14 cellular contexts compared by ENCODE assay signal in genomic region chr9:127661342-127661741, GRCh38. TPM values are rescaled to one million over a fixed set of nuclear protein-coding genes. Genes with fewer than 3 reads are reported as not detected.
DNase-seq lines count a peak whose midpoint lies in the region; TF ChIP-seq lines count a peak whose summit lies in the region.
"Had no signal": no experiment of that assay in that cellular context is flagged by ENCODE, and none has a peak within 500 bp of the region (broad histone marks: within the 10 kb centered on the region; RNA-seq: fewer than 3 reads in every experiment).

No MANE protein-coding gene starts in this region.

- CTCF ChIA-PET in activated CD4-positive, alpha-beta memory T cell treated with anti-CD3 and anti-CD28 coated beads, Interleukin-2, amount 10 ng/mL, durations not matched to agents 7 days and 5 days (lab: Charles Lee) = interaction anchor here (0.7 kb wide), 1 partner anchor 9 kb away, joined by 3 read pairs; no protein-coding TSS in a partner anchor

- H3K4me1 Mint-ChIP-seq in glutamatergic neuron (ENCODE audit: low read depth, unreplicated experiment) (peaks cover 60% of the 10 kb centered on the region), progenitor cell of endocrine pancreas (ENCODE audit: low read depth) (peaks cover 10% of the 10 kb centered on the region), CD14-positive monocyte (no peaks in the 10 kb centered on the region)
- no peaks in the 10 kb centered on the region for H3K4me1 Mint-ChIP-seq in activated CD4-positive, alpha-beta memory T cell treated with anti-CD3 and anti-CD28 coated beads, Interleukin-2, amount 10 ng/mL, durations not matched to agents 7 days and 5 days
- H3K4me1 Mint-ChIP-seq: CD4-positive, CD25-positive, alpha-beta regulatory T cell had no signal

- peak overlapping the region; percentile 98 for H3K27ac Mint-ChIP-seq in glutamatergic neuron (ENCODE audit: unreplicated experiment)
- H3K27ac Mint-ChIP-seq in progenitor cell of endocrine pancreas = peak overlapping the region; percentile 70
- no peak overlapping the region for H3K27ac Mint-ChIP-seq in CD14-positive monocyte
- no peak overlapping the region for H3K27ac Mint-ChIP-seq in activated CD4-positive, alpha-beta memory T cell treated with anti-CD3 and anti-CD28 coated beads, Interleukin-2, amount 10 ng/mL, durations not matched to agents 7 days and 5 days
- H3K27ac Mint-ChIP-seq: activated CD8-positive, alpha-beta T cell treated with anti-CD3 and anti-CD28 coated beads, Interleukin-2, amount 10 ng/mL, durations not matched to agents 7 days and 5 days; CD4-positive, CD25-positive, alpha-beta regulatory T cell had no signal

- peaks cover 8% of the 10 kb centered on the region for H3K36me3 Mint-ChIP-seq in glutamatergic neuron (ENCODE audit: unreplicated experiment)
- peaks cover 1% of the 10 kb centered on the region for H3K36me3 Mint-ChIP-seq in progenitor cell of endocrine pancreas (ENCODE audit: insufficient read depth)
- no peaks in the 10 kb centered on the region for H3K36me3 Mint-ChIP-seq in CD14-positive monocyte
- no peaks in the 10 kb centered on the region for H3K36me3 Mint-ChIP-seq in activated CD4-positive, alpha-beta memory T cell treated with anti-CD3 and anti-CD28 coated beads, Interleukin-2, amount 10 ng/mL, durations not matched to agents 7 days and 5 days (ENCODE audit: low read depth)

- POLR2A ChIA-PET in activated CD4-positive, alpha-beta memory T cell treated with anti-CD3 and anti-CD28 coated beads, Interleukin-2, amount 10 ng/mL, durations not matched to agents 7 days and 5 days (lab: Charles Lee) = interaction anchor here (0.7 kb wide), 1 partner anchor 26 kb away, joined by 3 read pairs; no protein-coding TSS in a partner anchor

- H3K27me3 Mint-ChIP-seq in glutamatergic neuron (ENCODE audit: unreplicated experiment) (peaks cover 21% of the 10 kb centered on the region), progenitor cell of endocrine pancreas (no peaks in the 10 kb centered on the region), CD14-positive monocyte (ENCODE audit: low read depth in 3 of 3) (peaks cover 0 to 7% (median 6%) of the 10 kb centered on the region in 3 donors)
- H3K27me3 Mint-ChIP-seq in activated CD4-positive, alpha-beta memory T cell treated with anti-CD3 and anti-CD28 coated beads, Interleukin-2, amount 10 ng/mL, durations not matched to agents 7 days and 5 days = no peaks in the 10 kb centered on the region

- peak; percentile 29 for DNase-seq in NCI-H1105 treated with DMSO at 0.1 percent for 48 hours (lab: John Stamatoyannopoulos, UW)
- DNase-seq in NCI-H69 (lab: John Stamatoyannopoulos, UW) = peak; percentile 98
- peak; percentile 75 for DNase-seq in glutamatergic neuron
- no peak for DNase-seq in progenitor cell of endocrine pancreas (ENCODE audit: low spot score, unreplicated experiment)
- no peak for DNase-seq in CD14-positive monocyte (ENCODE audit: low spot score)
- no peak for DNase-seq in activated CD4-positive, alpha-beta memory T cell treated with anti-CD3 and anti-CD28 coated beads, Interleukin-2, amount 10 ng/mL, durations not matched to agents 7 days and 5 days
- DNase-seq in GM03348 (ENCODE audit: low spot score) = no peak
- no peak for DNase-seq in stimulated activated naive CD4-positive, alpha-beta T cell (lab: John Stamatoyannopoulos, UW)
- DNase-seq: activated CD8-positive, alpha-beta T cell treated with anti-CD3 and anti-CD28 coated beads, Interleukin-2, amount 10 ng/mL, durations not matched to agents 7 days and 5 days; activated naive CD4-positive, alpha-beta T cell; CD4-positive, CD25-positive, alpha-beta regulatory T cell; erythroblast; T1000 had no signal

- intact Hi-C loops in CD14-positive monocyte (cut with micrococcal nuclease) = no loop called here

- TF ChIP-seq CTCF in glutamatergic neuron (IDR thresholded peaks at IDR 0.05; ENCODE audit: partially characterized antibody, unreplicated experiment) (no peak), progenitor cell of endocrine pancreas (IDR thresholded peaks at IDR 0.05; ENCODE audit: unreplicated experiment) (no peak), CD14-positive monocyte (IDR thresholded peaks at IDR 0.05) (no peak)

- peak overlapping the region; percentile 76 for H3K4me3 Mint-ChIP-seq in glutamatergic neuron (ENCODE audit: unreplicated experiment)
- H3K4me3 Mint-ChIP-seq in progenitor cell of endocrine pancreas (ENCODE audit: low read depth) = no peak overlapping the region
- H3K4me3 Mint-ChIP-seq in CD14-positive monocyte = no peak overlapping the region
- H3K4me3 Mint-ChIP-seq in activated CD4-positive, alpha-beta memory T cell treated with anti-CD3 and anti-CD28 coated beads, Interleukin-2, amount 10 ng/mL, durations not matched to agents 7 days and 5 days = no peak overlapping the region
- H3K4me3 Mint-ChIP-seq: activated CD8-positive, alpha-beta T cell treated with anti-CD3 and anti-CD28 coated beads, Interleukin-2, amount 10 ng/mL, durations not matched to agents 7 days and 5 days; CD4-positive, CD25-positive, alpha-beta regulatory T cell had no signal

- H3K9me3 Mint-ChIP-seq in glutamatergic neuron (ENCODE audit: unreplicated experiment) (peaks cover 20% of the 10 kb centered on the region), progenitor cell of endocrine pancreas (ENCODE audit: low read depth) (no peaks in the 10 kb centered on the region), CD14-positive monocyte (no peaks in the 10 kb centered on the region)
- no peaks in the 10 kb centered on the region for H3K9me3 Mint-ChIP-seq in activated CD4-positive, alpha-beta memory T cell treated with anti-CD3 and anti-CD28 coated beads, Interleukin-2, amount 10 ng/mL, durations not matched to agents 7 days and 5 days
- H3K9me3 Mint-ChIP-seq: CD4-positive, CD25-positive, alpha-beta regulatory T cell had no signal

RNA-seq across cellular contexts. Expression of gene CFAP157, which starts 45.4 kb away (rescaled TPM):
- total RNA-seq in glutamatergic neuron (ENCODE audit: unreplicated experiment) (0.61 TPM), progenitor cell of endocrine pancreas (1.2 and 1.3 TPM in 2 replicates)
- under 1 TPM; 0.06 to 0.09 TPM for polyA plus RNA-seq in CD14-positive monocyte
- total RNA-seq in activated CD4-positive, alpha-beta memory T cell treated with anti-CD3 and anti-CD28 coated beads, Interleukin-2, amount 10 ng/mL, durations not matched to agents 7 days and 5 days = not detected
- total RNA-seq: CD4-positive, CD25-positive, alpha-beta regulatory T cell had no signal

RNA-seq across cellular contexts. Expression of gene STXBP1, which starts 49.3 kb away (rescaled TPM):
- total RNA-seq in glutamatergic neuron (ENCODE audit: unreplicated experiment) = 402 TPM
- 23.4 and 24.8 TPM in 2 replicates for total RNA-seq in progenitor cell of endocrine pancreas
- polyA plus RNA-seq in CD14-positive monocyte = under 1 TPM in 1 of 2 donors, not detected in 1; 0.59 TPM
- 10 to 100 TPM; 23.2 to 23.4 TPM for total RNA-seq in activated CD4-positive, alpha-beta memory T cell treated with anti-CD3 and anti-CD28 coated beads, Interleukin-2, amount 10 ng/mL, durations not matched to agents 7 days and 5 days

RNA-seq across cellular contexts. Expression of gene PTRH1, which starts 54.1 kb away (rescaled TPM):
- total RNA-seq in glutamatergic neuron (ENCODE audit: unreplicated experiment) (10.1 TPM), progenitor cell of endocrine pancreas (11.3 and 11.9 TPM in 2 replicates)
- 10 to 100 TPM; 19.5 to 19.9 TPM for polyA plus RNA-seq in CD14-positive monocyte
- 10 to 100 TPM; 10.5 to 12.0 TPM for total RNA-seq in activated CD4-positive, alpha-beta memory T cell treated with anti-CD3 and anti-CD28 coated beads, Interleukin-2, amount 10 ng/mL, durations not matched to agents 7 days and 5 days

RNA-seq across cellular contexts. Expression of gene TTC16, which starts 54.5 kb away (rescaled TPM):
- total RNA-seq in glutamatergic neuron (ENCODE audit: unreplicated experiment) = not detected
- 0.07 TPM in 1 of 2 replicates, not detected in the other for total RNA-seq in progenitor cell of endocrine pancreas
- under 1 TPM in 1 of 2 donors, not detected in 1; 0.04 TPM for polyA plus RNA-seq in CD14-positive monocyte
- total RNA-seq in activated CD4-positive, alpha-beta memory T cell treated with anti-CD3 and anti-CD28 coated beads, Interleukin-2, amount 10 ng/mL, durations not matched to agents 7 days and 5 days = 1 to 10 TPM; 5.0 to 5.2 TPM
- total RNA-seq: Peyer's patch had no signal

Comparison
In these comparisons a context has a peak if more than half of its experiments do, and no peak if none do; other contexts are left out.
1. DNase-seq: peak in NCI-H1105 treated with DMSO at 0.1 percent for 48 hours (single experiment), NCI-H69 (single experiment) and glutamatergic neuron (single experiment); none in progenitor cell of endocrine pancreas (single experiment), CD14-positive monocyte (single experiment), activated CD4-positive, alpha-beta memory T cell treated with anti-CD3 and anti-CD28 coated beads, Interleukin-2, amount 10 ng/mL, durations not matched to agents 7 days and 5 days (single experiment), GM03348 (single experiment) and stimulated activated naive CD4-positive, alpha-beta T cell (0 of 6).
2. H3K27ac Mint-ChIP-seq: peak in glutamatergic neuron (single experiment) and progenitor cell of endocrine pancreas (single experiment); none in CD14-positive monocyte (0 of 7) and activated CD4-positive, alpha-beta memory T cell treated with anti-CD3 and anti-CD28 coated beads, Interleukin-2, amount 10 ng/mL, durations not matched to agents 7 days and 5 days (single experiment).
3. RNA of gene STXBP1, which starts 49.3 kb away (total RNA-seq): 402 TPM in glutamatergic neuron (single experiment); 23.2 to 23.4 TPM in activated CD4-positive, alpha-beta memory T cell treated with anti-CD3 and anti-CD28 coated beads, Interleukin-2, amount 10 ng/mL, durations not matched to agents 7 days and 5 days and 23.4 to 24.8 TPM in progenitor cell of endocrine pancreas; every median in the first group is over 10 times any median in the second.